Comparison of ENCODE assay signal across 14 cellular contexts in the genomic region with DNA sequence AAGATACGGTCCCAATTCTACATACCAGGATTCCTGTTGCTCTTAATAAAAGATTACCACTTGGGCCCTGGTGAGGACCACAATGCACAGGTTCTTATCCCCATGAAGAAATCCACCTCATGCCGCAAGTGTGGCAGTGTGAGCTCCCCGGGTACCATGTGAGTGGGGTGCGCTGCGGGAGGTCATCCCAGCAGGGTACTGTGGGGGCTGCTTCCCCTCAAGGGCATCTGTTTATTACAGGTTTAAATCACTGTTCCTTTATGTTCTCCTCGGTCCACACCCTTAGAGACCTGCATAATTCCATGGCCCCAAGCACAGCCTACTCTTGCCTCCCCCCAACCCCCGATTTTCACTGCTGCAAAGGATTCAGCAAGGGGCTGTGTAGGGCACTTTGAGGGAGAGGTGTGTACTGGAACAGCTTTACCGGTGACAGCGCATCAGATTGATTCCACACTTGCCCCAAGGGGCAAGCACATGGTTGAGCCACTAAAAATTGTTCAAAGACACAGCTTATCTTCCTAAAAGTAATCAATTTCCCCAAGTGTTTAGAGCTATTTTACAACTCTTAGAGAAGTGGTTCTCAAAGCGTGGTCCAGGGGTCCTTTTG. TPM values are rescaled to one million over a fixed set of nuclear protein-coding genes. Genes with fewer than 3 reads are reported as not detected.
DNase-seq lines count a peak whose midpoint lies in the region; ATAC-seq, FAIRE-seq and TF ChIP-seq lines count a peak whose summit lies in the region.
"Had no signal": no experiment of that assay in that cellular context is flagged by ENCODE, and none has a peak within 500 bp of the region (broad histone marks: within the 10 kb centered on the region; RNA-seq: fewer than 3 reads in every experiment).

No MANE protein-coding gene starts in this region.

- no peaks in the 10 kb centered on the region for H3K9me3 ChIP-seq in CD8-positive, alpha-beta memory T cell (ENCODE audit: low read length)
- H3K9me3 ChIP-seq in KOPT-K1 (ENCODE audit: insufficient read depth, low read length, poor library complexity, severe bottlenecking), result no peaks in the 10 kb centered on the region
- no peaks in the 10 kb centered on the region for H3K9me3 ChIP-seq in smooth muscle cell (replicated peaks; ENCODE audit: low read depth)

- H3K4me1 Mint-ChIP-seq in CD8-positive, alpha-beta memory T cell, result peaks cover 83 to 97% (median 95%) of the 10 kb centered on the region in 3 donors
- peaks cover 92% of the 10 kb centered on the region for H3K4me1 Mint-ChIP-seq in activated naive CD8-positive, alpha-beta T cell treated with anti-CD3 and anti-CD28 coated beads, Interleukin-2, amount 50 U/mL, for 24 hours
- H3K4me1 Mint-ChIP-seq in natural killer cell treated with Interleukin-12 subunit alpha and Interleukin-12 subunit beta and Interleukin-15 and Interleukin-18, amount 100 ng/mL, for 72 hours (ENCODE audit: low read depth in 2 of 2), result peaks cover 71 to 77% of the 10 kb centered on the region in 2 donors

- H2AFZ ChIP-seq in smooth muscle cell (ENCODE audit: low read depth), result no peak overlapping the region

- no peak for ATAC-seq in activated naive CD8-positive, alpha-beta T cell treated with anti-CD3 and anti-CD28 coated beads, Interleukin-2, amount 50 U/mL, for 24 hours
- no peak for ATAC-seq in natural killer cell treated with Interleukin-12 subunit alpha and Interleukin-12 subunit beta and Interleukin-15 and Interleukin-18, amount 100 ng/mL, for 72 hours
- ATAC-seq: PC-3 had no signal

- H3K27me3 ChIP-seq in CD8-positive, alpha-beta memory T cell (ENCODE audit: insufficient read depth, low read length, poor library complexity, severe bottlenecking), result no peaks in the 10 kb centered on the region
- no peaks in the 10 kb centered on the region for H3K27me3 ChIP-seq in smooth muscle cell (ENCODE audit: low read depth)

- CTCF ChIA-PET in CD8-positive, alpha-beta memory T cell (lab: Charles Lee), result interaction anchor here (0.9 to 8.2 kb wide), 5 partner anchors 9 to 34 kb away, joined by 3 to 62 read pairs (median 4); no protein-coding TSS in a partner anchor

- no peak overlapping the region for H3K9ac ChIP-seq in smooth muscle cell (ENCODE audit: low read depth)

- peaks cover 0 to 15% (median 3%) of the 10 kb centered on the region in 3 donors for H3K36me3 Mint-ChIP-seq in CD8-positive, alpha-beta memory T cell
- peaks cover 16% of the 10 kb centered on the region for H3K36me3 Mint-ChIP-seq in activated naive CD8-positive, alpha-beta T cell treated with anti-CD3 and anti-CD28 coated beads, Interleukin-2, amount 50 U/mL, for 24 hours (ENCODE audit: low read depth)
- H3K36me3 Mint-ChIP-seq in natural killer cell treated with Interleukin-12 subunit alpha and Interleukin-12 subunit beta and Interleukin-15 and Interleukin-18, amount 100 ng/mL, for 72 hours, result no peaks in the 10 kb centered on the region

- no peaks in the 10 kb centered on the region for H3K36me3 ChIP-seq in CD8-positive, alpha-beta memory T cell (ENCODE audit: insufficient read depth, low read length)
- 0 out of 2 replicates have a peak, but pooled peaks cover 5% of the 10 kb centered on the region for H3K36me3 ChIP-seq in KOPT-K1 (ENCODE audit: insufficient read depth, low read length)
- H3K36me3 ChIP-seq in smooth muscle cell (ENCODE audit: low read depth), result no peaks in the 10 kb centered on the region

- POLR2A ChIA-PET in CD8-positive, alpha-beta memory T cell (lab: Charles Lee), result interaction anchor here (0.7 kb wide), 1 partner anchor 105 kb away, joined by 3 read pairs; no protein-coding TSS in a partner anchor

- no peak overlapping the region for H3K4me3 ChIP-seq in CD8-positive, alpha-beta memory T cell (ENCODE audit: low read length)
- H3K4me3 ChIP-seq in smooth muscle cell, result no peak overlapping the region

- H3K27ac Mint-ChIP-seq in CD8-positive, alpha-beta memory T cell, result peak overlapping the region; percentile 82 to 95 (median 92)
- H3K27ac Mint-ChIP-seq in activated naive CD8-positive, alpha-beta T cell treated with anti-CD3 and anti-CD28 coated beads, Interleukin-2, amount 50 U/mL, for 24 hours, result peak overlapping the region; percentile 84
- H3K27ac Mint-ChIP-seq in natural killer cell treated with Interleukin-12 subunit alpha and Interleukin-12 subunit beta and Interleukin-15 and Interleukin-18, amount 100 ng/mL, for 72 hours, result peak overlapping the region; percentile 85

- DNase-seq in CD8-positive, alpha-beta memory T cell, result no peak
- no peak for DNase-seq in activated naive CD8-positive, alpha-beta T cell treated with anti-CD3 and anti-CD28 coated beads, Interleukin-2, amount 50 U/mL, for 24 hours
- DNase-seq in natural killer cell treated with Interleukin-12 subunit alpha and Interleukin-12 subunit beta and Interleukin-15 and Interleukin-18, amount 100 ng/mL, for 72 hours (ENCODE audit: low spot score), result no peak
- no peak for DNase-seq in frontal cortex (ENCODE audit: low spot score in 2 of 2)
- no peak for DNase-seq in DMS153 treated with DMSO at 0.1 percent for 48 hours (lab: John Stamatoyannopoulos, UW; ENCODE audit: unreplicated experiment)
- no peak for DNase-seq in AML-193 (lab: John Stamatoyannopoulos, UW)
- no peak for DNase-seq in smooth muscle cell (lab: John Stamatoyannopoulos, UW; ENCODE audit: unreplicated experiment)
- DNase-seq: Calu3, islet precursor cell, KBM-7, PC-3 had no signal

- H3K9me3 Mint-ChIP-seq in CD8-positive, alpha-beta memory T cell, result no peaks in the 10 kb centered on the region
- no peaks in the 10 kb centered on the region for H3K9me3 Mint-ChIP-seq in activated naive CD8-positive, alpha-beta T cell treated with anti-CD3 and anti-CD28 coated beads, Interleukin-2, amount 50 U/mL, for 24 hours
- no peaks in the 10 kb centered on the region for H3K9me3 Mint-ChIP-seq in natural killer cell treated with Interleukin-12 subunit alpha and Interleukin-12 subunit beta and Interleukin-15 and Interleukin-18, amount 100 ng/mL, for 72 hours

- peaks cover 100% of the 10 kb centered on the region for H3K79me2 ChIP-seq in smooth muscle cell (ENCODE audit: low read depth)

- TF ChIP-seq CTCF in smooth muscle cell (IDR thresholded peaks at IDR 0.05; ENCODE audit: borderline replicate concordance, insufficient read depth, poor library complexity, severe bottlenecking), result no peak

- no peak overlapping the region for H3K4me2 ChIP-seq in smooth muscle cell

- H3K4me3 Mint-ChIP-seq in CD8-positive, alpha-beta memory T cell, result peak overlapping the region; percentile 68 to 87 (median 85)
- peak overlapping the region; percentile 73 for H3K4me3 Mint-ChIP-seq in activated naive CD8-positive, alpha-beta T cell treated with anti-CD3 and anti-CD28 coated beads, Interleukin-2, amount 50 U/mL, for 24 hours
- H3K4me3 Mint-ChIP-seq in natural killer cell treated with Interleukin-12 subunit alpha and Interleukin-12 subunit beta and Interleukin-15 and Interleukin-18, amount 100 ng/mL, for 72 hours, result peak overlapping the region; percentile 82

- WGBS in smooth muscle cell (ENCODE audit: low lambda C conversion rate), result 77% methylated on average over 10 of the region's 10 CpGs

- H3K4me1 ChIP-seq in CD8-positive, alpha-beta memory T cell (ENCODE audit: insufficient read depth, low read length), result peaks cover 96% of the 10 kb centered on the region
- H3K4me1 ChIP-seq in smooth muscle cell (ENCODE audit: low read depth), result peaks cover 53% of the 10 kb centered on the region

- peaks cover 10% of the 10 kb centered on the region for H3F3A ChIP-seq in smooth muscle cell (ENCODE audit: low read depth)

- H4K20me1 ChIP-seq in smooth muscle cell (ENCODE audit: low read depth), result peaks cover 100% of the 10 kb centered on the region

- no peak for FAIRE-seq in frontal cortex (lab: Jason Lieb, UNC)
- FAIRE-seq: GM19239 had no signal

- no peak overlapping the region for H3K27ac ChIP-seq in CD8-positive, alpha-beta memory T cell (ENCODE audit: low read depth, low read length)
- H3K27ac ChIP-seq in KOPT-K1 (ENCODE audit: low read depth, low read length, poor library complexity, severe bottlenecking), result peak overlapping the region; percentile 54
- H3K27ac ChIP-seq in smooth muscle cell (ENCODE audit: low read depth), result no peak overlapping the region

- H3K27me3 Mint-ChIP-seq in CD8-positive, alpha-beta memory T cell, result peaks cover 0 to 2% of the 10 kb centered on the region in 2 donors
- H3K27me3 Mint-ChIP-seq in activated naive CD8-positive, alpha-beta T cell treated with anti-CD3 and anti-CD28 coated beads, Interleukin-2, amount 50 U/mL, for 24 hours, result no peaks in the 10 kb centered on the region
- H3K27me3 Mint-ChIP-seq in natural killer cell treated with Interleukin-12 subunit alpha and Interleukin-12 subunit beta and Interleukin-15 and Interleukin-18, amount 100 ng/mL, for 72 hours, result no peaks in the 10 kb centered on the region

RNA-seq across cellular contexts. Expression of a gene that starts 6.2 kb away (rescaled TPM):
- 10 to 100 TPM; 55.3 to 57.3 TPM for total RNA-seq in CD8-positive, alpha-beta memory T cell
- polyA plus RNA-seq in CD8-positive, alpha-beta memory T cell, result 39.0 TPM
- 10 to 100 TPM; 57.6 to 81.1 TPM for total RNA-seq in natural killer cell treated with Interleukin-12 subunit alpha and Interleukin-12 subunit beta and Interleukin-15 and Interleukin-18, amount 100 ng/mL, for 72 hours
- total RNA-seq in frontal cortex (37.5 TPM), smooth muscle cell (24.6 and 25.8 TPM in 2 replicates)
- polyA plus RNA-seq in smooth muscle cell, result 14.4 and 16.0 TPM in 2 replicates

RNA-seq across cellular contexts. Expression of a gene that starts 17.8 kb away (rescaled TPM):
- 10 to 100 TPM; 44.9 to 45.5 TPM for total RNA-seq in CD8-positive, alpha-beta memory T cell
- polyA plus RNA-seq in CD8-positive, alpha-beta memory T cell, result 19.0 TPM
- total RNA-seq in natural killer cell treated with Interleukin-12 subunit alpha and Interleukin-12 subunit beta and Interleukin-15 and Interleukin-18, amount 100 ng/mL, for 72 hours, result 10 to 100 TPM; 34.9 to 35.5 TPM
- total RNA-seq in frontal cortex (57.1 TPM), smooth muscle cell (23.5 and 34.8 TPM in 2 replicates)
- 13.9 and 20.8 TPM in 2 replicates for polyA plus RNA-seq in smooth muscle cell

RNA-seq across cellular contexts. Expression of a gene that starts 32.4 kb away (rescaled TPM):
- 10 to 100 TPM; 26.4 to 26.8 TPM for total RNA-seq in CD8-positive, alpha-beta memory T cell
- 1.0 TPM for polyA plus RNA-seq in CD8-positive, alpha-beta memory T cell
- 100 to 1,000 TPM in 1 of 2 donors, 10 to 100 TPM in 1; 34.9 to 100 TPM for total RNA-seq in natural killer cell treated with Interleukin-12 subunit alpha and Interleukin-12 subunit beta and Interleukin-15 and Interleukin-18, amount 100 ng/mL, for 72 hours
- total RNA-seq in frontal cortex (under 0.01 TPM), smooth muscle cell (32.4 and 32.5 TPM in 2 replicates)
- polyA plus RNA-seq in smooth muscle cell, result 92.5 and 96.7 TPM in 2 replicates
- total RNA-seq: H4, PC-3 had no signal

RNA-seq across cellular contexts. Expression of a gene that starts 58.5 kb away (rescaled TPM):
- total RNA-seq in CD8-positive, alpha-beta memory T cell, result 1 to 10 TPM; 4.6 to 6.2 TPM
- polyA plus RNA-seq in CD8-positive, alpha-beta memory T cell, result 1.4 TPM
- total RNA-seq in natural killer cell treated with Interleukin-12 subunit alpha and Interleukin-12 subunit beta and Interleukin-15 and Interleukin-18, amount 100 ng/mL, for 72 hours, result 1 to 10 TPM; 4.1 to 5.9 TPM
- 6.1 TPM for total RNA-seq in frontal cortex
- 9.1 and 9.5 TPM in 2 replicates for total RNA-seq in smooth muscle cell
- 6.8 and 12.5 TPM in 2 replicates for polyA plus RNA-seq in smooth muscle cell

Comparison
In these comparisons a context has a peak if more than half of its experiments do, and no peak if none do; other contexts are left out.
1. RNA of a gene that starts 32.4 kb away (total RNA-seq): 34.9 to 100 TPM in natural killer cell treated with Interleukin-12 subunit alpha and Interleukin-12 subunit beta and Interleukin-15 and Interleukin-18, amount 100 ng/mL, for 72 hours, 32.4 to 32.5 TPM in smooth muscle cell and 26.4 to 26.8 TPM in CD8-positive, alpha-beta memory T cell; under 0.01 TPM in frontal cortex (single experiment); every median in the first group is over 10 times any median in the second.
2. Peak in every context shown above with its lines, with median percentiles within 50 percentile points of each other: H3K27ac Mint-ChIP-seq and H3K4me3 Mint-ChIP-seq.